In genomic region chr9:87950765-87951488, GRCh38 we compare ENCODE assay signal across 8 cellular contexts. TPM values are rescaled to one million over a fixed set of nuclear protein-coding genes. Genes with fewer than 3 reads are reported as not detected.
DNase-seq lines count a peak whose midpoint lies in the region; ATAC-seq, FAIRE-seq and TF ChIP-seq lines count a peak whose summit lies in the region.

No MANE protein-coding gene starts in this region.

- H3K4me1 ChIP-seq in pancreas = no peaks in the 10 kb centered on the region

- no peak overlapping the region for H3K27ac Mint-ChIP-seq in activated T-cell treated with anti-CD3 and anti-CD28 coated beads, Interleukin-2, amount 50 U/mL, for 24 hours

- peaks cover 38% of the 10 kb centered on the region for H3K27me3 Mint-ChIP-seq in activated T-cell treated with anti-CD3 and anti-CD28 coated beads, Interleukin-2, amount 50 U/mL, for 24 hours

- peak in 2 of 4 donors; percentile 24 to 30 for TF ChIP-seq CTCF in pancreas (IDR thresholded peaks at IDR 0.05)

- H3K4me3 ChIP-seq in pancreas = no peak overlapping the region

- peak; percentile 28 for DNase-seq in activated T-cell treated with anti-CD3 and anti-CD28 coated beads, Interleukin-2, amount 50 U/mL, for 24 hours
- DNase-seq in activated T-cell treated with anti-CD3 and anti-CD28 coated beads for 4 hours = no peak
- DNase-seq in NCI-H2227 treated with DMSO at 0.1 percent for 48 hours (lab: John Stamatoyannopoulos, UW) = peak; percentile 0
- DNase-seq in dermis blood vessel endothelial cell = peak; percentile 55
- no peak for DNase-seq in pancreas
- DNase-seq in HK-2 (ENCODE audit: unreplicated experiment) = no peak

- no peaks in the 10 kb centered on the region for H3K36me3 Mint-ChIP-seq in activated T-cell treated with anti-CD3 and anti-CD28 coated beads, Interleukin-2, amount 50 U/mL, for 24 hours (ENCODE audit: low read depth)

- peaks cover 2% of the 10 kb centered on the region for H3K4me1 Mint-ChIP-seq in activated T-cell treated with anti-CD3 and anti-CD28 coated beads, Interleukin-2, amount 50 U/mL, for 24 hours (ENCODE audit: low read depth)

- no peak overlapping the region for H3K4me3 Mint-ChIP-seq in activated T-cell treated with anti-CD3 and anti-CD28 coated beads, Interleukin-2, amount 50 U/mL, for 24 hours

- FAIRE-seq in pancreas (lab: Jason Lieb, UNC) = no peak

- ATAC-seq in pancreas = peak; percentile 67 to 90 (median 81)
- ATAC-seq in HG02870 (IDR thresholded peaks at IDR 0.05; ENCODE audit: unreplicated experiment) = no peak
- no peak for ATAC-seq in GM18907 (IDR thresholded peaks at IDR 0.05; ENCODE audit: unreplicated experiment)

- peaks cover 5% of the 10 kb centered on the region for H3K9me3 Mint-ChIP-seq in activated T-cell treated with anti-CD3 and anti-CD28 coated beads, Interleukin-2, amount 50 U/mL, for 24 hours

- 64 to 69% methylated on average over 4 of the region's 4 CpGs for WGBS in pancreas, 2 donors

- H3K27ac ChIP-seq in pancreas = no peak overlapping the region

- intact Hi-C loops in pancreas (cut with DNase I) = no loop called here

- H3K27me3 ChIP-seq in pancreas = no peaks in the 10 kb centered on the region

- H3K9me3 ChIP-seq in pancreas = no peaks in the 10 kb centered on the region

- H3K36me3 ChIP-seq in pancreas = no peaks in the 10 kb centered on the region

RNA-seq across cellular contexts. Expression of gene CDK20, which starts 23.4 kb away (rescaled TPM):
- total RNA-seq in dermis blood vessel endothelial cell (0.85 and 0.98 TPM in 2 replicates), pancreas (1 to 10 TPM; 3.6 to 9.1 (median 4.6) TPM)
- polyA plus RNA-seq in pancreas = 10 to 100 TPM in 1 of 2 donors, 1 to 10 TPM in 1; 9.4 to 16.4 TPM

RNA-seq across cellular contexts. Expression of gene SPATA31C1, which starts 33.2 kb away (rescaled TPM):
- total RNA-seq in dermis blood vessel endothelial cell = not detected in 2 replicates
- total RNA-seq in pancreas = not detected
- not detected for polyA plus RNA-seq in pancreas

Comparison
In these comparisons a context has a peak if more than half of its experiments do, and no peak if none do; other contexts are left out.
1. DNase-seq: peak in activated T-cell treated with anti-CD3 and anti-CD28 coated beads, Interleukin-2, amount 50 U/mL, for 24 hours (single experiment), NCI-H2227 treated with DMSO at 0.1 percent for 48 hours (single experiment) and dermis blood vessel endothelial cell (single experiment); none in activated T-cell treated with anti-CD3 and anti-CD28 coated beads for 4 hours (single experiment), pancreas (0 of 6) and HK-2 (single experiment).
2. ATAC-seq: peak in pancreas (4 of 4); none in HG02870 (single experiment) and GM18907 (single experiment).